32 cellular contexts compared by ENCODE assay signal in genomic region chr17:45137561-45138305, GRCh38. TPM values are rescaled to one million over a fixed set of nuclear protein-coding genes. Genes with fewer than 3 reads are reported as not detected.
DNase-seq lines count a peak whose midpoint lies in the region; ATAC-seq and TF ChIP-seq lines count a peak whose summit lies in the region.
"Had no signal": no experiment of that assay in that cellular context is flagged by ENCODE, and none has a peak within 500 bp of the region (broad histone marks: within the 10 kb centered on the region; RNA-seq: fewer than 3 reads in every experiment).

No MANE protein-coding gene starts in this region.

- no peaks in the 10 kb centered on the region for H3K36me3 ChIP-seq in endodermal cell (ENCODE audit: control insufficient read depth, insufficient read depth, low read length)
- no peaks in the 10 kb centered on the region for H3K36me3 ChIP-seq in mucosa of stomach (ENCODE audit: control insufficient read depth, insufficient read depth, low read length)
- H3K36me3 ChIP-seq: ovary, WERI-Rb-1 had no signal

- WGBS in endodermal cell (ENCODE audit: insufficient coverage in 1 of 2, insufficient read length in 1 of 2), 2 experiments = 86 to 88% methylated on average over 7 to 11 of the region's 11 CpGs

- peaks cover 5% of the 10 kb centered on the region for H3K36me3 Mint-ChIP-seq in activated T-cell treated with anti-CD3 and anti-CD28 coated beads, Interleukin-2, amount 50 U/mL, for 24 hours (ENCODE audit: low read depth)
- H3K36me3 Mint-ChIP-seq in endodermal cell (ENCODE audit: low read depth) = peaks cover 7% of the 10 kb centered on the region
- no peaks in the 10 kb centered on the region for H3K36me3 Mint-ChIP-seq in activated naive CD4-positive, alpha-beta T cell treated with anti-CD3 and anti-CD28 coated beads, Interleukin-2, amount 50 U/mL, for 72 hours
- H3K36me3 Mint-ChIP-seq: natural killer cell had no signal

- no peak overlapping the region for H3K4me3 Mint-ChIP-seq in activated T-cell treated with anti-CD3 and anti-CD28 coated beads, Interleukin-2, amount 50 U/mL, for 24 hours
- no peak overlapping the region for H3K4me3 Mint-ChIP-seq in endodermal cell
- H3K4me3 Mint-ChIP-seq: activated CD4-positive, alpha-beta T cell treated with anti-CD3 and anti-CD28 coated beads, Interleukin-2, amount 10 ng/mL, durations not matched to agents 24 days and 14 days; activated naive CD4-positive, alpha-beta T cell treated with anti-CD3 and anti-CD28 coated beads, Interleukin-2, amount 10 ng/mL, durations not matched to agents 7 days and 5 days; activated T-cell treated with anti-CD3 and anti-CD28 coated beads, Interleukin-2, amount 50 U/mL, for 72 hours; natural killer cell; type B pancreatic cell had no signal

- no peaks in the 10 kb centered on the region for H3K9me3 Mint-ChIP-seq in activated T-cell treated with anti-CD3 and anti-CD28 coated beads, Interleukin-2, amount 50 U/mL, for 24 hours
- no peaks in the 10 kb centered on the region for H3K9me3 Mint-ChIP-seq in endodermal cell
- H3K9me3 Mint-ChIP-seq in activated naive CD4-positive, alpha-beta T cell treated with anti-CD3 and anti-CD28 coated beads, Interleukin-2, amount 50 U/mL, for 72 hours = no peaks in the 10 kb centered on the region
- H3K9me3 Mint-ChIP-seq: activated CD4-positive, alpha-beta T cell treated with anti-CD3 and anti-CD28 coated beads, Interleukin-2, amount 10 ng/mL, durations not matched to agents 24 days and 14 days; activated naive CD4-positive, alpha-beta T cell treated with anti-CD3 and anti-CD28 coated beads, Interleukin-2, amount 10 ng/mL, durations not matched to agents 7 days and 5 days; activated T-cell treated with anti-CD3 and anti-CD28 coated beads, Interleukin-2, amount 50 U/mL, for 72 hours; CD4-positive, alpha-beta memory T cell; effector memory CD8-positive, alpha-beta T cell; natural killer cell; type B pancreatic cell had no signal

- H3K4me3 ChIP-seq in endodermal cell (ENCODE audit: low read length) (no peak overlapping the region), mucosa of stomach (ENCODE audit: low read length) (no peak overlapping the region)
- H3K4me3 ChIP-seq: coronary artery, heart right ventricle, ovary had no signal

- TF ChIP-seq CTCF in endodermal cell (conservative IDR thresholded peaks at IDR 0.05) = no peak

- H3K9ac ChIP-seq in endodermal cell (ENCODE audit: extremely low read depth, low read length, poor library complexity, severe bottlenecking) (no peak overlapping the region), mucosa of stomach (ENCODE audit: low read length) (peak overlapping the region; percentile 29)

- no peaks in the 10 kb centered on the region for H3K9me3 ChIP-seq in endodermal cell (ENCODE audit: control insufficient read depth, low read length)
- H3K9me3 ChIP-seq in mucosa of stomach (ENCODE audit: control insufficient read depth, low read length) = no peaks in the 10 kb centered on the region
- H3K9me3 ChIP-seq: heart right ventricle, ovary had no signal

- no peaks in the 10 kb centered on the region for H3K27me3 Mint-ChIP-seq in activated T-cell treated with anti-CD3 and anti-CD28 coated beads, Interleukin-2, amount 50 U/mL, for 24 hours
- H3K27me3 Mint-ChIP-seq in endodermal cell (ENCODE audit: insufficient read depth) = no peaks in the 10 kb centered on the region
- H3K27me3 Mint-ChIP-seq: activated CD4-positive, alpha-beta T cell treated with anti-CD3 and anti-CD28 coated beads, Interleukin-2, amount 10 ng/mL, durations not matched to agents 24 days and 14 days; activated naive CD4-positive, alpha-beta T cell treated with anti-CD3 and anti-CD28 coated beads, Interleukin-2, amount 10 ng/mL, durations not matched to agents 7 days and 5 days; CD4-positive, alpha-beta memory T cell; effector memory CD8-positive, alpha-beta T cell; type B pancreatic cell had no signal

- H3K27ac Mint-ChIP-seq in activated T-cell treated with anti-CD3 and anti-CD28 coated beads, Interleukin-2, amount 50 U/mL, for 24 hours = peak overlapping the region; percentile 33
- no peak overlapping the region for H3K27ac Mint-ChIP-seq in endodermal cell
- peak overlapping the region in 1 of 2 donors; percentile 49 for H3K27ac Mint-ChIP-seq in activated naive CD4-positive, alpha-beta T cell treated with anti-CD3 and anti-CD28 coated beads, Interleukin-2, amount 50 U/mL, for 72 hours
- H3K27ac Mint-ChIP-seq: activated CD4-positive, alpha-beta T cell treated with anti-CD3 and anti-CD28 coated beads, Interleukin-2, amount 10 ng/mL, durations not matched to agents 24 days and 14 days; activated naive CD4-positive, alpha-beta T cell treated with anti-CD3 and anti-CD28 coated beads, Interleukin-2, amount 10 ng/mL, durations not matched to agents 7 days and 5 days; activated T-cell treated with anti-CD3 and anti-CD28 coated beads, Interleukin-2, amount 50 U/mL, for 72 hours; natural killer cell; type B pancreatic cell had no signal

- H3K4me1 ChIP-seq in endodermal cell (ENCODE audit: control insufficient read depth, insufficient read depth, low read length) (peaks cover 9% of the 10 kb centered on the region), mucosa of stomach (ENCODE audit: control insufficient read depth, insufficient read depth, low read length) (peaks cover 22% of the 10 kb centered on the region)

- H3K4me1 Mint-ChIP-seq in activated T-cell treated with anti-CD3 and anti-CD28 coated beads, Interleukin-2, amount 50 U/mL, for 24 hours (ENCODE audit: low read depth) = peaks cover 21% of the 10 kb centered on the region
- peaks cover 12% of the 10 kb centered on the region for H3K4me1 Mint-ChIP-seq in endodermal cell

- no peak for ATAC-seq in activated naive CD4-positive, alpha-beta T cell treated with anti-CD3 and anti-CD28 coated beads, Interleukin-2, amount 50 U/mL, for 72 hours
- ATAC-seq: activated T-cell treated with anti-CD3 and anti-CD28 coated beads, Interleukin-2, amount 50 U/mL, for 72 hours; effector memory CD8-positive, alpha-beta T cell; esophagus mucosa; GM12878; heart right ventricle; natural killer cell; PC-3 had no signal

- DNase-seq in activated T-cell treated with anti-CD3 and anti-CD28 coated beads, Interleukin-2, amount 50 U/mL, for 24 hours = no peak
- no peak for DNase-seq in activated T-cell treated with anti-CD3 and anti-CD28 coated beads, Interleukin-2, amount 50 U/mL, for 48 hours
- DNase-seq in endodermal cell (peak; percentile 52), NCI-H226 (no peak), retina (no peak), midbrain (lab: John Stamatoyannopoulos, UW) (no peak)
- no peak for DNase-seq in activated naive CD4-positive, alpha-beta T cell treated with anti-CD3 and anti-CD28 coated beads, Interleukin-2, amount 50 U/mL, for 72 hours (ENCODE audit: low spot score in 2 of 2)
- DNase-seq: activated CD4-positive, alpha-beta T cell treated with anti-CD3 and anti-CD28 coated beads, Interleukin-2, amount 10 ng/mL, durations not matched to agents 24 days and 14 days; activated naive CD4-positive, alpha-beta T cell treated with anti-CD3 and anti-CD28 coated beads, Interleukin-2, amount 10 ng/mL, durations not matched to agents 7 days and 5 days; activated T-cell treated with anti-CD3 and anti-CD28 coated beads, Interleukin-2, amount 50 U/mL, for 72 hours; CD4-positive, alpha-beta memory T cell; DMS 273 treated with DMSO at 0.1 percent for 48 hours; effector memory CD8-positive, alpha-beta T cell; EL; foreskin fibroblast; GOT3; heart right ventricle; natural killer cell; NCI-H1092 treated with DMSO at 0.1 percent for 48 hours; NCI-H187; NCI-H2171; NCI-H524; PC-3; SHP77; T-helper 9 cell; WERI-Rb-1 had no signal

- H3K27ac ChIP-seq in endodermal cell (ENCODE audit: low read depth, low read length) = no peak overlapping the region
- H3K27ac ChIP-seq: coronary artery, heart right ventricle, ovary, WERI-Rb-1 had no signal

- H3K27me3 ChIP-seq in endodermal cell (ENCODE audit: control insufficient read depth, insufficient read depth, low read length, poor library complexity, severe bottlenecking) (no peaks in the 10 kb centered on the region), mucosa of stomach (ENCODE audit: control insufficient read depth, insufficient read depth, low read length) (no peaks in the 10 kb centered on the region)
- H3K27me3 ChIP-seq: heart right ventricle, ovary had no signal

RNA-seq across cellular contexts. Expression of gene ACBD4, which starts 2.2 kb away (rescaled TPM):
- total RNA-seq in endodermal cell = 10 to 100 TPM; 17.4 to 19.5 TPM
- polyA plus RNA-seq in endodermal cell (2013, experiment 1 of 2) = 6.8 TPM
- 6.0 TPM for polyA plus RNA-seq in endodermal cell (2013, experiment 2 of 2)
- 10 to 100 TPM; 12.9 to 18.9 TPM for total RNA-seq in activated naive CD4-positive, alpha-beta T cell treated with anti-CD3 and anti-CD28 coated beads, Interleukin-2, amount 50 U/mL, for 72 hours

RNA-seq across cellular contexts. Expression of gene PLCD3, which starts 5.4 kb away (rescaled TPM):
- total RNA-seq in endodermal cell = 10 to 100 TPM; 34.8 to 42.9 TPM
- 16.1 TPM for polyA plus RNA-seq in endodermal cell (2013, experiment 1 of 2)
- polyA plus RNA-seq in endodermal cell (2013, experiment 2 of 2) = 20.9 TPM
- total RNA-seq in activated naive CD4-positive, alpha-beta T cell treated with anti-CD3 and anti-CD28 coated beads, Interleukin-2, amount 50 U/mL, for 72 hours = 1 to 10 TPM; 3.9 to 7.7 TPM

RNA-seq across cellular contexts. Expression of gene HEXIM1, which starts 10.5 kb away (rescaled TPM):
- 10 to 100 TPM; 37.0 to 39.2 TPM for total RNA-seq in endodermal cell
- polyA plus RNA-seq in endodermal cell (2013, experiment 1 of 2) = 20.1 TPM
- polyA plus RNA-seq in endodermal cell (2013, experiment 2 of 2) = 19.4 TPM
- total RNA-seq in activated naive CD4-positive, alpha-beta T cell treated with anti-CD3 and anti-CD28 coated beads, Interleukin-2, amount 50 U/mL, for 72 hours = 10 to 100 TPM; 50.9 to 93.3 TPM

RNA-seq across cellular contexts. Expression of gene HEXIM2, which starts 23.9 kb away (rescaled TPM):
- total RNA-seq in endodermal cell = 10 to 100 TPM; 12.9 to 13.1 TPM
- 8.6 TPM for polyA plus RNA-seq in endodermal cell (2013, experiment 1 of 2)
- polyA plus RNA-seq in endodermal cell (2013, experiment 2 of 2) = 7.7 TPM
- 1 to 10 TPM; 6.0 to 6.3 TPM for total RNA-seq in activated naive CD4-positive, alpha-beta T cell treated with anti-CD3 and anti-CD28 coated beads, Interleukin-2, amount 50 U/mL, for 72 hours

Comparison
In these comparisons a context has a peak if more than half of its experiments do, and no peak if none do; other contexts are left out.
1. RNA of gene PLCD3, which starts 5.4 kb away (total RNA-seq): 34.8 to 42.9 TPM in endodermal cell; 3.9 to 7.7 TPM in activated naive CD4-positive, alpha-beta T cell treated with anti-CD3 and anti-CD28 coated beads, Interleukin-2, amount 50 U/mL, for 72 hours; every median in the first group is over 4 times any median in the second.